8 cellular contexts compared by ENCODE assay signal in genomic region chr15:67839358-67839928, GRCh38. TPM values are rescaled to one million over a fixed set of nuclear protein-coding genes. Genes with fewer than 3 reads are reported as not detected.
DNase-seq lines count a peak whose midpoint lies in the region; ATAC-seq, FAIRE-seq and TF ChIP-seq lines count a peak whose summit lies in the region.

No MANE protein-coding gene starts in this region.

- peak; percentile 34 for DNase-seq in activated naive CD4-positive, alpha-beta T cell treated with Interleukin-2 at 50 U/mL for 16 hours
- no peak for DNase-seq in activated naive CD4-positive, alpha-beta T cell (lab: John Stamatoyannopoulos, UW)
- DNase-seq in astrocyte of the spinal cord (ENCODE audit: low read depth, low spot score) (peak; percentile 75), small intestine (peak; percentile 51)

- TF ChIP-seq CTCF in OCI-LY1 (IDR thresholded peaks at IDR 0.05; ENCODE audit: low read length) (no peak), astrocyte of the spinal cord (IDR thresholded peaks at IDR 0.05; ENCODE audit: low read depth, low read length) (no peak)

- no peaks in the 10 kb centered on the region for H3K36me3 ChIP-seq in OCI-LY1 (ENCODE audit: insufficient read depth, low read length)
- no peaks in the 10 kb centered on the region for H3K36me3 ChIP-seq in iPS-20b (ENCODE audit: insufficient read depth, low read depth, low read length)
- no peaks in the 10 kb centered on the region for H3K36me3 ChIP-seq in small intestine (ENCODE audit: control insufficient read depth in 2 of 2, insufficient read depth in 2 of 2, low read length in 2 of 2)

- WGBS in small intestine, 3 donors: 0 to 2% (median 0%) methylated on average over 12 of the region's 12 CpGs

- in situ Hi-C loops in astrocyte of the spinal cord (cut with HindIII; ENCODE audit: low sequenced_read_pairs): no loop called here

- ATAC-seq in HG03432 (IDR thresholded peaks at IDR 0.05; ENCODE audit: unreplicated experiment) (peak; percentile 18), HG03521 (IDR thresholded peaks at IDR 0.05; ENCODE audit: unreplicated experiment) (no peak)

- no peaks in the 10 kb centered on the region for H3K79me2 ChIP-seq in OCI-LY1 (ENCODE audit: insufficient read depth, low read length)

- H3K4me3 ChIP-seq in OCI-LY1 (ENCODE audit: low read depth, low read length, poor library complexity, severe bottlenecking): peak overlapping the region; percentile 76
- H3K4me3 ChIP-seq in astrocyte of the spinal cord (ENCODE audit: low read depth, low read length): peak overlapping the region; percentile 92
- peak overlapping the region; percentile 86 for H3K4me3 ChIP-seq in iPS-20b (ENCODE audit: low read length)
- peak overlapping the region; percentile 24 to 45 for H3K4me3 ChIP-seq in small intestine (ENCODE audit: low read depth in 1 of 2, low read length in 2 of 2)

- no peaks in the 10 kb centered on the region for H3K9me3 ChIP-seq in OCI-LY1 (ENCODE audit: low read length)
- no peaks in the 10 kb centered on the region for H3K9me3 ChIP-seq in iPS-20b (ENCODE audit: insufficient read depth, low read depth, low read length)
- no peaks in the 10 kb centered on the region for H3K9me3 ChIP-seq in small intestine (ENCODE audit: control insufficient read depth, low read depth)

- H3F3A ChIP-seq in OCI-LY1 (ENCODE audit: insufficient read depth, low read length): no peaks in the 10 kb centered on the region

- H3K9me2 ChIP-seq in OCI-LY1 (ENCODE audit: low read depth, low read length): no peaks in the 10 kb centered on the region

- peaks cover 86% of the 10 kb centered on the region for H3K4me1 ChIP-seq in OCI-LY1 (ENCODE audit: insufficient read depth, low read length, severe bottlenecking)
- peaks cover 24% of the 10 kb centered on the region for H3K4me1 ChIP-seq in iPS-20b (ENCODE audit: insufficient read depth, low read length)
- peaks cover 0 to 7% of the 10 kb centered on the region in 2 donors for H3K4me1 ChIP-seq in small intestine (ENCODE audit: control insufficient read depth in 2 of 2, insufficient read depth in 1 of 2, low read depth in 1 of 2, low read length in 1 of 2)

- H3K4me2 ChIP-seq in OCI-LY1 (ENCODE audit: low read length): peak overlapping the region; percentile 91

- H3K27ac ChIP-seq in OCI-LY1 (ENCODE audit: low read depth, low read length, poor library complexity, severe bottlenecking) (peak overlapping the region; percentile 87), iPS-20b (ENCODE audit: low read length) (no peak overlapping the region), small intestine (ENCODE audit: low read depth in 1 of 2, low read length in 1 of 2) (peak overlapping the region; percentile 49 to 92)

- H3K27me3 ChIP-seq in OCI-LY1 (ENCODE audit: insufficient read depth, low read length) (no peaks in the 10 kb centered on the region), iPS-20b (ENCODE audit: insufficient read depth, low read length) (peaks cover 65% of the 10 kb centered on the region), small intestine (ENCODE audit: control insufficient read depth in 2 of 2, insufficient read depth in 2 of 2, low read length in 2 of 2) (peaks cover 0 to 9% of the 10 kb centered on the region in 2 donors)

- H2AFZ ChIP-seq in OCI-LY1 (ENCODE audit: low read length): peak overlapping the region; percentile 91; the same call in 1 of the 2 replicates

- H4K20me1 ChIP-seq in OCI-LY1 (ENCODE audit: insufficient read depth, low read length): no peaks in the 10 kb centered on the region

- H3K9ac ChIP-seq in OCI-LY1 (ENCODE audit: low read length): peak overlapping the region; percentile 90
- peak overlapping the region; percentile 86; the same call in 1 of the 2 replicates for H3K9ac ChIP-seq in iPS-20b (ENCODE audit: low read depth, low read length)

- FAIRE-seq in small intestine (lab: Jason Lieb, UNC): no peak

RNA-seq across cellular contexts. Expression of gene RNU6-1, which starts 0.4 kb away (rescaled TPM):
- not detected for polyA plus RNA-seq in small intestine

RNA-seq across cellular contexts. Expression of gene SKOR1, which starts 14.1 kb away (rescaled TPM):
- under 1 TPM; 0.31 to 0.81 (median 0.45) TPM for polyA plus RNA-seq in small intestine

Comparison
In these comparisons a context has a peak if more than half of its experiments do, and no peak if none do; other contexts are left out.
1. DNase-seq: peak in activated naive CD4-positive, alpha-beta T cell treated with Interleukin-2 at 50 U/mL for 16 hours (single experiment), astrocyte of the spinal cord (single experiment) and small intestine (single experiment); none in activated naive CD4-positive, alpha-beta T cell (0 of 4).
2. H3K4me3 ChIP-seq: peak in every context shown above with its lines; median percentile 92 in astrocyte of the spinal cord; 86 in iPS-20b; 76 in OCI-LY1; 34 in small intestine.